Comparison of ENCODE assay signal across 1 cellular context in genomic region chr6:71289039-71289801, GRCh38.
TF ChIP-seq lines count a peak whose summit lies in the region.

No MANE protein-coding gene starts in this region.

TF ChIP-seq in HepG2, 621 proteins besides CTCF, POLR2A, EP300 and RAD21 (continued from another document):
- TF ChIP-seq UBTF (CRISPR knock-in tag; IDR thresholded peaks at IDR 0.05) (peak; percentile 25; the same call in 1 of the 2 replicates), CREB3 (CRISPR knock-in tag; IDR thresholded peaks at IDR 0.05) (no peak), KLF15 (CRISPR knock-in tag; IDR thresholded peaks at IDR 0.05; ENCODE audit: borderline replicate concordance) (no peak), PHF8 (CRISPR knock-in tag; IDR thresholded peaks at IDR 0.05) (0 out of 2 replicates have a peak, but pooled peaks have one; percentile 10)
